Comparison of ENCODE assay signal across 5 cellular contexts in genomic region chr5:132802685-132803066, GRCh38. TPM values are rescaled to one million over a fixed set of nuclear protein-coding genes. Genes with fewer than 3 reads are reported as not detected.
"Had no signal": no experiment of that assay in that cellular context is flagged by ENCODE, and none has a peak within 500 bp of the region (broad histone marks: within the 10 kb centered on the region; RNA-seq: fewer than 3 reads in every experiment).

No MANE protein-coding gene starts in this region.

RNA-seq across cellular contexts. Expression of gene SOWAHA, which starts 10.4 kb away (rescaled TPM):
- total RNA-seq: RPMI7951, SK-MEL-5 had no signal

RNA-seq across cellular contexts. Expression of gene CCNI2, which starts 55.5 kb away (rescaled TPM):
- total RNA-seq: M059J, PC-3, RPMI7951, SJCRH30, SK-MEL-5 had no signal
